Comparison of ENCODE assay signal across 11 cellular contexts in genomic region chr4:68109891-68110290, GRCh38. TPM values are rescaled to one million over a fixed set of nuclear protein-coding genes. Genes with fewer than 3 reads are reported as not detected.
"Had no signal": no experiment of that assay in that cellular context is flagged by ENCODE, and none has a peak within 500 bp of the region (broad histone marks: within the 10 kb centered on the region; RNA-seq: fewer than 3 reads in every experiment).

No MANE protein-coding gene starts in this region.

- H3K36me3 ChIP-seq: HAP-1 had no signal

- DNase-seq: GM23248, GOT3, H7, H9, HCEC 1CT, HFFc6 had no signal

- ATAC-seq: GM23338, HCT116 had no signal

- H3K4me3 ChIP-seq: GM23248, GM23338, HAP-1 had no signal

- H3K9me3 ChIP-seq: HAP-1 had no signal

- H3K9ac ChIP-seq: GM23248 had no signal

- H3K27ac ChIP-seq: GM23248 had no signal

- H3K4me1 ChIP-seq: HAP-1 had no signal

RNA-seq across cellular contexts. Expression of gene TMPRSS11F, which starts 19.8 kb away (rescaled TPM):
- total RNA-seq: GM23248, GM23338, H1, H4, H7, H9, HFFc6 had no signal
- polyA plus RNA-seq: GM23248, GM23338, H1 had no signal
